11 cellular contexts compared by ENCODE assay signal in genomic region chr10:86730227-86730626, GRCh38. TPM values are rescaled to one million over a fixed set of nuclear protein-coding genes. Genes with fewer than 3 reads are reported as not detected.
DNase-seq lines count a peak whose midpoint lies in the region; ATAC-seq and TF ChIP-seq lines count a peak whose summit lies in the region.
"Had no signal": no experiment of that assay in that cellular context is flagged by ENCODE, and none has a peak within 500 bp of the region (broad histone marks: within the 10 kb centered on the region; RNA-seq: fewer than 3 reads in every experiment).

No MANE protein-coding gene starts in this region.

- H3K9me3 ChIP-seq in HEK293 (ENCODE audit: control insufficient read depth, insufficient read depth, low read depth, low read length) (no peaks in the 10 kb centered on the region), cardiac muscle cell (ENCODE audit: low read depth) (no peaks in the 10 kb centered on the region)

- POLR2A ChIA-PET in HEK293 (lab: Yijun Ruan, JAX) = interaction anchor here (2.0 kb wide), 1 partner anchor 26 kb away, joined by 6 read pairs; the partner anchor contains the start of gene BMPR1A

- DNase-seq in RPMI7951 (ENCODE audit: low read depth) (peak; percentile 7), cardiac muscle cell (ENCODE audit: low read depth in 1 of 2, low spot score in 1 of 2) (peak in 1 of 2 donors; percentile 59), sciatic nerve (ENCODE audit: low spot score) (peak; percentile 74), NCI-H446 treated with DMSO at 0.1 percent for 48 hours (lab: John Stamatoyannopoulos, UW) (no peak)
- DNase-seq: effector memory CD4-positive, alpha-beta T cell; OCI-M1 had no signal

- no peaks in the 10 kb centered on the region for H3K36me3 ChIP-seq in HEK293 (ENCODE audit: control insufficient read depth in 2 of 2, insufficient read depth in 1 of 2, low read length in 2 of 2)
- H3K36me3 ChIP-seq in cardiac muscle cell = peaks cover 55% of the 10 kb centered on the region

- intact Hi-C loops in sciatic nerve (cut with DNase I) = no loop called here

- TF ChIP-seq CTCF in HEK293 (tag by site-specific recombination; IDR thresholded peaks at IDR 0.05) = no peak
- TF ChIP-seq CTCF in cardiac muscle cell (IDR thresholded peaks at IDR 0.05; ENCODE audit: low read depth, low read length) = no peak

- peak; percentile 35 for ATAC-seq in sciatic nerve
- no peak for ATAC-seq in activated CD4-positive, CD25-positive, alpha-beta regulatory T cell treated with anti-CD3 and anti-CD28 coated beads, Interleukin-2, amount 50 U/mL, for 24 hours
- no peak for ATAC-seq in HG03196 (IDR thresholded peaks at IDR 0.05; ENCODE audit: unreplicated experiment)
- ATAC-seq in HG02840 (IDR thresholded peaks at IDR 0.05; ENCODE audit: low FRiP score, unreplicated experiment) = no peak

- no peaks in the 10 kb centered on the region for H3K27me3 ChIP-seq in cardiac muscle cell

- H3K4me3 ChIP-seq in HEK293 (ENCODE audit: low read depth, low read length) = no peak overlapping the region
- H3K4me3 ChIP-seq in cardiac muscle cell = no peak overlapping the region
- H3K4me3 ChIP-seq: skin epidermis had no signal

- CTCF ChIA-PET in HEK293 (lab: Yijun Ruan, JAX) = interaction anchor here (0.6 to 0.9 kb wide), 3 partner anchors 8 to 28 kb away, joined by 3 to 5 read pairs (median 3); no protein-coding TSS in a partner anchor

- H3K4me1 ChIP-seq in HEK293 (ENCODE audit: control insufficient read depth, insufficient read depth, low read length) = no peaks in the 10 kb centered on the region
- H3K4me1 ChIP-seq in cardiac muscle cell (ENCODE audit: low read depth) = peaks cover 36% of the 10 kb centered on the region

- H3K27ac ChIP-seq in HEK293 (ENCODE audit: extremely low read depth, low read depth, low read length) (no peak overlapping the region), cardiac muscle cell (peak overlapping the region; percentile 99)
- H3K27ac ChIP-seq: skin epidermis had no signal

TF ChIP-seq in HEK293, 187 proteins besides CTCF, POLR2A, EP300 and RAD21:
- no peak for TF ChIP-seq ZNF768 (tag by site-specific recombination; IDR thresholded peaks at IDR 0.05)
- no peak for TF ChIP-seq ZNF777 (tag by site-specific recombination; IDR thresholded peaks at IDR 0.05; ENCODE audit: borderline replicate concordance)
- TF ChIP-seq MYNN (tag by site-specific recombination; IDR thresholded peaks at IDR 0.05; ENCODE audit: borderline replicate concordance) = no peak
- TF ChIP-seq ZNF140 (tag by site-specific recombination; IDR thresholded peaks at IDR 0.05) = no peak
- no peak for TF ChIP-seq ZNF560 (tag by site-specific recombination; IDR thresholded peaks at IDR 0.05; ENCODE audit: borderline replicate concordance)
- no peak for TF ChIP-seq ZNF211 (tag by site-specific recombination; IDR thresholded peaks at IDR 0.05; ENCODE audit: low read depth)
- no peak for TF ChIP-seq YY1 (tag by site-specific recombination; IDR thresholded peaks at IDR 0.05)
- no peak for TF ChIP-seq ZNF19 (tag by site-specific recombination; IDR thresholded peaks at IDR 0.05; ENCODE audit: low read depth)
- TF ChIP-seq GLIS1 (tag by site-specific recombination; IDR thresholded peaks at IDR 0.05) = peak; percentile 57
- no peak for TF ChIP-seq ZNF175 (tag by site-specific recombination; IDR thresholded peaks at IDR 0.05)
- TF ChIP-seq OVOL3 (tag by site-specific recombination; IDR thresholded peaks at IDR 0.05) = no peak
- TF ChIP-seq ZNF664 (tag by site-specific recombination; IDR thresholded peaks at IDR 0.05) = peak; percentile 93
- no peak for TF ChIP-seq INSM2 (tag by site-specific recombination; IDR thresholded peaks at IDR 0.05)
- no peak for TF ChIP-seq ZNF18 (tag by site-specific recombination; IDR thresholded peaks at IDR 0.05)
- TF ChIP-seq HOXD13 (CRISPR knock-in tag; IDR thresholded peaks at IDR 0.05; ENCODE audit: borderline replicate concordance) = no peak
- TF ChIP-seq ZNF692 (tag by site-specific recombination; IDR thresholded peaks at IDR 0.05) = 0 out of 2 replicates have a peak, but pooled peaks have one; percentile 43
- TF ChIP-seq FEZF1 (tag by site-specific recombination; IDR thresholded peaks at IDR 0.05) = no peak
- TF ChIP-seq ZSCAN18 (tag by site-specific recombination; IDR thresholded peaks at IDR 0.05) = no peak
- TF ChIP-seq GLIS2 (tag by site-specific recombination; IDR thresholded peaks at IDR 0.05) = 0 out of 2 replicates have a peak, but pooled peaks have one; percentile 11
- no peak for TF ChIP-seq ZNF404 (tag by site-specific recombination; IDR thresholded peaks at IDR 0.05)
- no peak for TF ChIP-seq ZNF830 (tag by site-specific recombination; IDR thresholded peaks at IDR 0.05; ENCODE audit: low read depth)
- no peak for TF ChIP-seq ZBTB21 (tag by site-specific recombination; IDR thresholded peaks at IDR 0.05)
- TF ChIP-seq ZNF423 (tag by site-specific recombination; IDR thresholded peaks at IDR 0.05) = no peak
- TF ChIP-seq BCL6B (tag by site-specific recombination; IDR thresholded peaks at IDR 0.05) = no peak
- no peak for TF ChIP-seq ZNF791 (tag by site-specific recombination; IDR thresholded peaks at IDR 0.05)

RNA-seq across cellular contexts. Expression of gene BMPR1A, which starts 26.2 kb away (rescaled TPM):
- total RNA-seq in RPMI7951 (2014; rRNA removed; shearing (Covaris generic)) = 23.5 and 30.3 TPM in 2 replicates
- total RNA-seq in cardiac muscle cell (37.0 and 39.4 TPM in 2 replicates), sciatic nerve (76.0 TPM)
- 35.6 and 54.2 TPM in 2 replicates for polyA plus RNA-seq in cardiac muscle cell
